In genomic region chr2:160920791-160921303, GRCh38 we compare ENCODE assay signal across 9 cellular contexts.
DNase-seq lines count a peak whose midpoint lies in the region; ATAC-seq and TF ChIP-seq lines count a peak whose summit lies in the region.
"Had no signal": no experiment of that assay in that cellular context is flagged by ENCODE, and none has a peak within 500 bp of the region (broad histone marks: within the 10 kb centered on the region; RNA-seq: fewer than 3 reads in every experiment).

No MANE protein-coding gene starts in this region.

- H3K9me3 ChIP-seq in colonic mucosa (no peaks in the 10 kb centered on the region), lung (ENCODE audit: control insufficient read depth in 2 of 2, insufficient read depth in 1 of 2, low read length in 1 of 2) (no peaks in the 10 kb centered on the region), subcutaneous abdominal adipose tissue (ENCODE audit: control insufficient read depth in 5 of 5, low read length in 5 of 5) (no peaks in the 10 kb centered on the region)

- intact Hi-C loops in colonic mucosa (cut with DNase I) = no loop called here

- TF ChIP-seq POLR2A in GM18505 (IDR thresholded peaks at IDR 0.05; ENCODE audit: borderline replicate concordance, extremely low read depth, insufficient read depth, insufficient read length) = no peak

- no peaks in the 10 kb centered on the region; the same call in 1 of the 2 replicates for H3K36me3 Mint-ChIP-seq in HFFc6 (ENCODE audit: low read depth)

- no peak overlapping the region for H3K4me3 ChIP-seq in colonic mucosa
- no peak overlapping the region for H3K4me3 ChIP-seq in lung
- H3K4me3 ChIP-seq in subcutaneous abdominal adipose tissue (ENCODE audit: low read depth in 1 of 5, low read length in 5 of 5) = peak overlapping the region in 3 of 5 donors; percentile 2 to 8 (median 5)

- H3K9ac ChIP-seq in colonic mucosa (ENCODE audit: low read depth in 2 of 2, low read length in 2 of 2) (no peak overlapping the region), subcutaneous abdominal adipose tissue (ENCODE audit: low read length in 5 of 5) (no peak overlapping the region)

- no peaks in the 10 kb centered on the region for H3K4me1 ChIP-seq in colonic mucosa
- peaks cover 0 to 8% of the 10 kb centered on the region in 2 donors for H3K4me1 ChIP-seq in lung (ENCODE audit: control insufficient read depth in 2 of 2, insufficient read depth in 2 of 2, low read length in 2 of 2)
- H3K4me1 ChIP-seq in subcutaneous abdominal adipose tissue (ENCODE audit: control insufficient read depth in 5 of 5, insufficient read depth in 5 of 5, low read length in 5 of 5) = peaks cover 0 to 21% (median 17%) of the 10 kb centered on the region in 5 donors

- H3K4me1 Mint-ChIP-seq in HFFc6 (ENCODE audit: low read depth) = peaks cover 69% of the 10 kb centered on the region

- H3K27ac ChIP-seq in colonic mucosa (peak overlapping the region; percentile 29), lung (ENCODE audit: low read depth in 1 of 2, low read length in 1 of 2) (peak overlapping the region; percentile 4 to 45), subcutaneous abdominal adipose tissue (ENCODE audit: low read depth, low read length) (peak overlapping the region; percentile 38)

- DNase-seq in HFFc6 (peak; percentile 90), colonic mucosa (no peak), lung (ENCODE audit: low spot score) (no peak), hypothalamus (lab: John Stamatoyannopoulos, UW) (no peak), DMS153 (lab: John Stamatoyannopoulos, UW) (no peak)
- DNase-seq: activated naive CD4-positive, alpha-beta T cell treated with anti-CD3 and anti-CD28 coated beads for 36 hours had no signal

- no peaks in the 10 kb centered on the region for H3K27me3 ChIP-seq in colonic mucosa
- H3K27me3 ChIP-seq in lung (ENCODE audit: control insufficient read depth, insufficient read depth) = no peaks in the 10 kb centered on the region
- no peaks in the 10 kb centered on the region for H3K27me3 ChIP-seq in subcutaneous abdominal adipose tissue (ENCODE audit: control insufficient read depth in 5 of 5, insufficient read depth in 4 of 5, low read length in 5 of 5)

- H3K36me3 ChIP-seq in colonic mucosa (no peaks in the 10 kb centered on the region), lung (ENCODE audit: control insufficient read depth in 2 of 2, insufficient read depth in 2 of 2, low read length in 2 of 2) (no peaks in the 10 kb centered on the region), subcutaneous abdominal adipose tissue (ENCODE audit: control insufficient read depth in 5 of 5, insufficient read depth in 5 of 5, low read length in 5 of 5) (no peaks in the 10 kb centered on the region)

- peak overlapping the region; percentile 84 for H3K4me3 Mint-ChIP-seq in HFFc6
- H3K4me3 Mint-ChIP-seq: activated naive CD4-positive, alpha-beta T cell treated with anti-CD3 and anti-CD28 coated beads for 36 hours had no signal

- ATAC-seq in lung (ENCODE audit: insufficient read depth, low FRiP score) (no peak), GM18505 (IDR thresholded peaks at IDR 0.05; ENCODE audit: unreplicated experiment) (no peak), HG03565 (IDR thresholded peaks at IDR 0.05; ENCODE audit: unreplicated experiment) (no peak)

- H3K27ac Mint-ChIP-seq in HFFc6 = peak overlapping the region; percentile 92
- H3K27ac Mint-ChIP-seq: activated naive CD4-positive, alpha-beta T cell treated with anti-CD3 and anti-CD28 coated beads for 36 hours had no signal

- 64 to 73% methylated on average over 8 of the region's 8 CpGs for WGBS in lung, 2 donors

- no peaks in the 10 kb centered on the region for H3K9me3 Mint-ChIP-seq in HFFc6
- H3K9me3 Mint-ChIP-seq: activated naive CD4-positive, alpha-beta T cell treated with anti-CD3 and anti-CD28 coated beads for 36 hours had no signal

- TF ChIP-seq CTCF in HFFc6 (IDR thresholded peaks at IDR 0.05) (no peak), colonic mucosa (IDR thresholded peaks at IDR 0.05) (no peak), lung (IDR thresholded peaks at IDR 0.05; ENCODE audit: control extremely low read depth, extremely low read depth) (no peak)

- no peaks in the 10 kb centered on the region for H3K27me3 Mint-ChIP-seq in HFFc6 (ENCODE audit: insufficient read depth)

Comparison
In these comparisons a context has a peak if more than half of its experiments do, and no peak if none do; other contexts are left out.
1. H3K4me3 ChIP-seq: peak in subcutaneous abdominal adipose tissue (3 of 5); none in colonic mucosa (single experiment) and lung (single experiment).
2. Peak in every context shown above with its lines, with median percentiles within 50 percentile points of each other: H3K27ac ChIP-seq.